In the genomic region with DNA sequence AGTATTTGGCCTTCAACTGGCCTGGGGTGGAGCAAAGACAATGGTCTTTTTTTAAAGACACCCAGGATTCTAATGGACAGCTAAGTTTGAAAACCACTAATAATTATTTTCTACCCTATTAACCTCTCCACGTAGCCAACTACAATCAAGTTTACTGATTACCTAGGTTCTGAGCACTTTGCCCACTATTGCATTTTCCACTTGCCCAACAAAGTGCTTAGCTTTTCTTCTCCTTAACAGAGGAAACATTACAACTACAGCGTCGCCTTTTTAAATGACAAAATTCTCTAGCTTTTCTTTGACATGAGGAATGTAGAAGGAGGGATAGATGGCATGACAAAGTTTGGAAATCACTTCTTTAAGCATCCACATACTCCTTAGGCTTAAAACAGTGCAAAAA, we compare ENCODE assay signal across 9 cellular contexts.
DNase-seq lines count a peak whose midpoint lies in the region; ATAC-seq and TF ChIP-seq lines count a peak whose summit lies in the region.
"Had no signal": no experiment of that assay in that cellular context is flagged by ENCODE, and none has a peak within 500 bp of the region (broad histone marks: within the 10 kb centered on the region; RNA-seq: fewer than 3 reads in every experiment).

No MANE protein-coding gene starts in this region.

- H3K27me3 Mint-ChIP-seq in dendritic cell treated with granulocyte-macrophage colony-stimulating factor and Interleukin-4, amounts not matched to agents 40 ng/mL and 50 ng/mL, for 4 days = no peaks in the 10 kb centered on the region
- H3K27me3 Mint-ChIP-seq in nephron progenitor cell (ENCODE audit: low read depth, poor library complexity) = peaks cover 8% of the 10 kb centered on the region

- peak overlapping the region; percentile 98 for H3K9ac ChIP-seq in Loucy (ENCODE audit: low read depth, low read length, poor library complexity, severe bottlenecking)

- H3K36me3 Mint-ChIP-seq in dendritic cell treated with granulocyte-macrophage colony-stimulating factor and Interleukin-4, amounts not matched to agents 40 ng/mL and 50 ng/mL, for 4 days (ENCODE audit: low read depth) = peaks cover 17% of the 10 kb centered on the region
- no peaks in the 10 kb centered on the region for H3K36me3 Mint-ChIP-seq in nephron progenitor cell (ENCODE audit: low read depth)

- ATAC-seq in GM19023 (IDR thresholded peaks at IDR 0.05; ENCODE audit: unreplicated experiment) = no peak

- TF ChIP-seq CTCF in AG10803 (conservative IDR thresholded peaks at IDR 0.05; ENCODE audit: low read length) (no peak), Loucy (conservative IDR thresholded peaks at IDR 0.05; ENCODE audit: low read length) (no peak), nephron progenitor cell (IDR thresholded peaks at IDR 0.05) (no peak)

- H3K4me2 ChIP-seq in Loucy (ENCODE audit: low read depth, low read length, poor library complexity, severe bottlenecking) = peak overlapping the region; percentile 86

- intact Hi-C loops in dendritic cell treated with granulocyte-macrophage colony-stimulating factor and Interleukin-4, amounts not matched to agents 40 ng/mL and 50 ng/mL, for 4 days (cut with micrococcal nuclease) = loop anchor here (5.0 kb wide), 1 partner anchor 60 kb away; no protein-coding TSS in a partner anchor

- no peak for DNase-seq in AG10803 (ENCODE audit: low read depth)
- DNase-seq in nephron progenitor cell = no peak
- no peak for DNase-seq in HPDE6-E6E7 (ENCODE audit: extremely low spot score)
- DNase-seq in SW480 (ENCODE audit: low spot score) = no peak
- no peak for DNase-seq in GM19238 (ENCODE audit: insufficient read length, low spot score)
- DNase-seq: stimulated activated CD4-positive, alpha-beta T cell treated with anti-CD3 and anti-CD28 coated beads, Interleukin-12 subunit alpha, Interleukin-12 subunit beta, amount 100 ng/mL, for 4 hours had no signal

- peaks cover 34% of the 10 kb centered on the region for H3K4me1 Mint-ChIP-seq in dendritic cell treated with granulocyte-macrophage colony-stimulating factor and Interleukin-4, amounts not matched to agents 40 ng/mL and 50 ng/mL, for 4 days (ENCODE audit: low read depth)
- peaks cover 53% of the 10 kb centered on the region for H3K4me1 Mint-ChIP-seq in nephron progenitor cell

- peak overlapping the region; percentile 97 for H3K27ac Mint-ChIP-seq in dendritic cell treated with granulocyte-macrophage colony-stimulating factor and Interleukin-4, amounts not matched to agents 40 ng/mL and 50 ng/mL, for 4 days
- H3K27ac Mint-ChIP-seq in nephron progenitor cell = no peak overlapping the region

- no peaks in the 10 kb centered on the region for H3K9me3 ChIP-seq in Loucy (ENCODE audit: insufficient read depth, low read depth, low read length)

- H4K20me1 ChIP-seq in Loucy (ENCODE audit: insufficient read depth, low read length, poor library complexity, severe bottlenecking) = peaks cover 68% of the 10 kb centered on the region

- no peaks in the 10 kb centered on the region; the same call in 1 of the 2 replicates for H3F3A ChIP-seq in Loucy (ENCODE audit: low read depth)

- H3K79me2 ChIP-seq in Loucy (ENCODE audit: insufficient read depth, low read length) = peaks cover 69% of the 10 kb centered on the region

- H3K4me3 Mint-ChIP-seq in dendritic cell treated with granulocyte-macrophage colony-stimulating factor and Interleukin-4, amounts not matched to agents 40 ng/mL and 50 ng/mL, for 4 days = peak overlapping the region; percentile 46
- H3K4me3 Mint-ChIP-seq in nephron progenitor cell = peak overlapping the region; percentile 89

- no peaks in the 10 kb centered on the region for H3K9me2 ChIP-seq in Loucy (replicated peaks; ENCODE audit: low read depth, low read length)

- H3K9me3 Mint-ChIP-seq in dendritic cell treated with granulocyte-macrophage colony-stimulating factor and Interleukin-4, amounts not matched to agents 40 ng/mL and 50 ng/mL, for 4 days = no peaks in the 10 kb centered on the region
- no peaks in the 10 kb centered on the region for H3K9me3 Mint-ChIP-seq in nephron progenitor cell

- no peaks in the 10 kb centered on the region for H3K27me3 ChIP-seq in Loucy (ENCODE audit: insufficient read depth, low read length, poor library complexity, severe bottlenecking)

- H3K4me3 ChIP-seq in AG10803 (ENCODE audit: low read length) = peak overlapping the region; percentile 92
- peak overlapping the region; percentile 96 for H3K4me3 ChIP-seq in Loucy (ENCODE audit: low read length, poor library complexity, severe bottlenecking)

- no peak overlapping the region for H2AFZ ChIP-seq in Loucy (ENCODE audit: low read length)

- H3K36me3 ChIP-seq in Loucy (ENCODE audit: insufficient read depth, low read length) = no peaks in the 10 kb centered on the region

- peaks cover 74% of the 10 kb centered on the region for H3K4me1 ChIP-seq in Loucy (ENCODE audit: insufficient read depth, low read length, poor library complexity, severe bottlenecking)
